19 cellular contexts compared by ENCODE assay signal in the genomic region with DNA sequence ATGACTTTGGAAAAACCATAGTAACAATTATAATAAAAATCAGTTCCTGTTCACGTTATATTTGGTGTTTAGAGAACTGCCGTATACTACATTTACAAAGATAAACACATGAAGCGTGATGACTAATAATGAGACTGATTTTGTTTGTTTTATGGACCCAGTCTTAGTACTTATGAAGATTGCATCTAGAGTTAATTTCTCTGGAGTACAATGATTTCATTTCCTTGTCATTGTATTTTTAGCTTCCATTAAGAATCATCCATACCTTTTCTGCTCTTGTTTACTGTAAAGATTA. TPM values are rescaled to one million over a fixed set of nuclear protein-coding genes. Genes with fewer than 3 reads are reported as not detected.
"Had no signal": no experiment of that assay in that cellular context is flagged by ENCODE, and none has a peak within 500 bp of the region (broad histone marks: within the 10 kb centered on the region; RNA-seq: fewer than 3 reads in every experiment).

No MANE protein-coding gene starts in this region.

- H3K4me3 ChIP-seq: esophagus squamous epithelium, right lobe of liver, suprapubic skin had no signal

- FAIRE-seq: astrocyte, endometrium, kidney had no signal

- H3K27ac ChIP-seq: esophagus squamous epithelium, right lobe of liver, suprapubic skin, WERI-Rb-1 had no signal

- H3K36me3 Mint-ChIP-seq: activated CD4-positive, alpha-beta memory T cell treated with anti-CD3 and anti-CD28 coated beads for 36 hours; activated CD8-positive, alpha-beta memory T cell treated with anti-CD3 and anti-CD28 coated beads, Interleukin-2, amount 10 ng/mL, durations not matched to agents 7 days and 5 days had no signal

- H3K9me3 Mint-ChIP-seq: activated CD4-positive, alpha-beta memory T cell treated with anti-CD3 and anti-CD28 coated beads for 36 hours; nephron; stimulated activated naive CD8-positive, alpha-beta T cell treated with anti-CD3 and anti-CD28 coated beads, Interleukin-15, Interleukin-2, amounts not matched to agents 100 ng/mL and 50 ng/mL, for 24 hours had no signal

- H3K36me3 ChIP-seq: esophagus squamous epithelium, right lobe of liver, suprapubic skin, WERI-Rb-1 had no signal

- DNase-seq: activated CD4-positive, alpha-beta memory T cell treated with anti-CD3 and anti-CD28 coated beads for 36 hours; activated CD8-positive, alpha-beta memory T cell treated with anti-CD3 and anti-CD28 coated beads, Interleukin-2, amount 10 ng/mL, durations not matched to agents 7 days and 5 days; activated naive CD4-positive, alpha-beta T cell treated with anti-CD3 and anti-CD28 coated beads, Interleukin-2, amount 50 U/mL, for 16 hours; activated T-cell treated with anti-CD3 and anti-CD28 coated beads, Interleukin-2, amount 50 U/mL, for 1 hour; esophagus squamous epithelium; hypothalamus; kidney; mesendoderm; nucleus accumbens; right lobe of liver; T-helper 17 cell; trophoblast cell; WERI-Rb-1 had no signal

- H3K4me3 Mint-ChIP-seq: activated CD4-positive, alpha-beta memory T cell treated with anti-CD3 and anti-CD28 coated beads for 36 hours; activated CD8-positive, alpha-beta memory T cell treated with anti-CD3 and anti-CD28 coated beads, Interleukin-2, amount 10 ng/mL, durations not matched to agents 7 days and 5 days; stimulated activated naive CD8-positive, alpha-beta T cell treated with anti-CD3 and anti-CD28 coated beads, Interleukin-15, Interleukin-2, amounts not matched to agents 100 ng/mL and 50 ng/mL, for 24 hours; T-helper 17 cell had no signal

- H3K27ac Mint-ChIP-seq: activated CD4-positive, alpha-beta memory T cell treated with anti-CD3 and anti-CD28 coated beads for 36 hours; activated CD8-positive, alpha-beta memory T cell treated with anti-CD3 and anti-CD28 coated beads, Interleukin-2, amount 10 ng/mL, durations not matched to agents 7 days and 5 days; nephron; progenitor cell of endocrine pancreas; stimulated activated naive CD8-positive, alpha-beta T cell treated with anti-CD3 and anti-CD28 coated beads, Interleukin-15, Interleukin-2, amounts not matched to agents 100 ng/mL and 50 ng/mL, for 24 hours; T-helper 17 cell had no signal

- H3K9me3 ChIP-seq: esophagus squamous epithelium, right lobe of liver, suprapubic skin had no signal

RNA-seq across cellular contexts. Expression of gene RBM20, which starts 2.9 kb away (rescaled TPM):
- total RNA-seq: activated CD4-positive, alpha-beta memory T cell treated with anti-CD3 and anti-CD28 coated beads for 36 hours; T-helper 17 cell had no signal
